ENCODE assay signal across 1 cellular context in the genomic region with DNA sequence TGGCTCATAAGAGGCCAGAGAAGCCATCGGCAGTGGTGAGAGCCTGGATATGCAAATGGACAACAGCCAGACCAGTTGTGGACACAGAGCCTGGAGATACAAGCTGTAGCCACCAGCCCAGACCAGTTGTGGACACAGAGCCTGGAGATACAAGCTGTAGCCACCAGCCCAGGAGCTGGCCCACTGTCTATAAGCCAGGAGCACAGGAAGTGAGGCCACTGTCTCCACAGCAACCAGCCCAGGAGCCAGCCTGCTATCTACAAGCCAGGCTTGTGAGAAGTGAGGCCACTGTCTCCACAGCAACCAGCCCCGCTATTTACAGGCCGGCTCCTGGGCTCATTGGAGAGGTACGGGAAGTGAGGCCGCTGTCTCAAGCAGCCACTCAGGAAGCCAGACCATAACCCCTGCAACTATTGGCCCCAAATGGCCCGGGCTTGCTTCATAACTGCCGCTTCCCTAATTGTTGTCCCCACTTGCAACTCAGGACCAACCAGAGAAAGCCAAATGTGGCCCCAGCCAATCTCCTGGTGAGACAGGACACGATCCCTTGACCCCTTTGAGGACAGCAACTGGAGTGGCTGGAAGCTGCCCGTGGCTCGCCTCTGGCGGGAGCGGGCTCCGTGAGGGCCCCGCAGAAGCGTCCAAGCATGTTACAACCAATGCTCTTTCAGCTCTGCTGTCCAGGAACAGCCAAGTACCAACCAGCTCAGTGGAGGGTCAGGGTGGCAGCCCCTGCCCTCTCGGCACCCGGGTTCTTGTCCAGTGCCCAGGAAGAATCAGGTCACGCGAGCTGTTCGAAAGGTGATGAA.
TF ChIP-seq lines count a peak whose summit lies in the region.

No MANE protein-coding gene starts in this region.

TF ChIP-seq in HepG2, 621 proteins besides CTCF, POLR2A, EP300 and RAD21 (continued from another document and continues in another):
- TF ChIP-seq, protein P1, sequence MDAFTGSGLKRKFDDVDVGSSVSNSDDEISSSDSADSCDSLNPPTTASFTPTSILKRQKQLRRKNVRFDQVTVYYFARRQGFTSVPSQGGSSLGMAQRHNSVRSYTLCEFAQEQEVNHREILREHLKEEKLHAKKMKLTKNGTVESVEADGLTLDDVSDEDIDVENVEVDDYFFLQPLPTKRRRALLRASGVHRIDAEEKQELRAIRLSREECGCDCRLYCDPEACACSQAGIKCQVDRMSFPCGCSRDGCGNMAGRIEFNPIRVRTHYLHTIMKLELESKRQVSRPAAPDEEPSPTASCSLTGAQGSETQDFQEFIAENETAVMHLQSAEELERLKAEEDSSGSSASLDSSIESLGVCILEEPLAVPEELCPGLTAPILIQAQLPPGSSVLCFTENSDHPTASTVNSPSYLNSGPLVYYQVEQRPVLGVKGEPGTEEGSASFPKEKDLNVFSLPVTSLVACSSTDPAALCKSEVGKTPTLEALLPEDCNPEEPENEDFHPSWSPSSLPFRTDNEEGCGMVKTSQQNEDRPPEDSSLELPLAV (CRISPR knock-in tag; conservative IDR thresholded peaks at IDR 0.05; ENCODE audit: low read depth): no peak
- TF ChIP-seq NR2F1 (CRISPR knock-in tag; IDR thresholded peaks at IDR 0.05) (no peak), HNRNPH1 (optimal IDR thresholded peaks at IDR 0.05; ENCODE audit: low read depth, low read length) (no peak), TEAD3 (CRISPR knock-in tag; optimal IDR thresholded peaks at IDR 0.05; ENCODE audit: borderline replicate concordance) (peak; percentile 25), ZNF605 (CRISPR knock-in tag; IDR thresholded peaks at IDR 0.05) (no peak), TOE1 (CRISPR knock-in tag; IDR thresholded peaks at IDR 0.05) (no peak), NFE2L1 (CRISPR knock-in tag; IDR thresholded peaks at IDR 0.05; ENCODE audit: borderline replicate concordance) (no peak), ZNF264 (CRISPR knock-in tag; IDR thresholded peaks at IDR 0.05) (no peak), RXRB (CRISPR knock-in tag; IDR thresholded peaks at IDR 0.05; ENCODE audit: borderline replicate concordance) (peak; percentile 26; the same call in 1 of the 2 replicates), KDM4B (CRISPR knock-in tag; IDR thresholded peaks at IDR 0.05) (no peak), ZSCAN20 (CRISPR knock-in tag; IDR thresholded peaks at IDR 0.05; ENCODE audit: borderline replicate concordance) (0 out of 2 replicates have a peak, but pooled peaks have one; percentile 32), ZMYM3 (CRISPR knock-in tag; IDR thresholded peaks at IDR 0.05) (peak; percentile 36; the same call in 1 of the 2 replicates), NR2F6 (IDR thresholded peaks at IDR 0.05) (0 out of 2 replicates have a peak, but pooled peaks have one; percentile 24), NR2F6 (CRISPR knock-in tag; IDR thresholded peaks at IDR 0.05) (no peak), ZNF343 (CRISPR knock-in tag; IDR thresholded peaks at IDR 0.05) (peak; percentile 56; the same call in 1 of the 2 replicates), HHEX (CRISPR knock-in tag; IDR thresholded peaks at IDR 0.05) (no peak), ZKSCAN5 (CRISPR knock-in tag; IDR thresholded peaks at IDR 0.05) (no peak), MBD4 (IDR thresholded peaks at IDR 0.05; ENCODE audit: borderline replicate concordance, low read length) (no peak), HCFC1 (IDR thresholded peaks at IDR 0.05; ENCODE audit: low read depth, low read length) (no peak), SNAPC2 (CRISPR knock-in tag; IDR thresholded peaks at IDR 0.05) (no peak), SMAD9 (CRISPR knock-in tag; IDR thresholded peaks at IDR 0.05) (no peak), CBX2 (IDR thresholded peaks at IDR 0.05; ENCODE audit: low read depth, low read length) (no peak), CBX2 (CRISPR knock-in tag; IDR thresholded peaks at IDR 0.05; ENCODE audit: low read depth) (no peak), LCORL (IDR thresholded peaks at IDR 0.05) (no peak), LCORL (CRISPR knock-in tag; IDR thresholded peaks at IDR 0.05) (no peak)
- TF ChIP-seq, protein P2, sequence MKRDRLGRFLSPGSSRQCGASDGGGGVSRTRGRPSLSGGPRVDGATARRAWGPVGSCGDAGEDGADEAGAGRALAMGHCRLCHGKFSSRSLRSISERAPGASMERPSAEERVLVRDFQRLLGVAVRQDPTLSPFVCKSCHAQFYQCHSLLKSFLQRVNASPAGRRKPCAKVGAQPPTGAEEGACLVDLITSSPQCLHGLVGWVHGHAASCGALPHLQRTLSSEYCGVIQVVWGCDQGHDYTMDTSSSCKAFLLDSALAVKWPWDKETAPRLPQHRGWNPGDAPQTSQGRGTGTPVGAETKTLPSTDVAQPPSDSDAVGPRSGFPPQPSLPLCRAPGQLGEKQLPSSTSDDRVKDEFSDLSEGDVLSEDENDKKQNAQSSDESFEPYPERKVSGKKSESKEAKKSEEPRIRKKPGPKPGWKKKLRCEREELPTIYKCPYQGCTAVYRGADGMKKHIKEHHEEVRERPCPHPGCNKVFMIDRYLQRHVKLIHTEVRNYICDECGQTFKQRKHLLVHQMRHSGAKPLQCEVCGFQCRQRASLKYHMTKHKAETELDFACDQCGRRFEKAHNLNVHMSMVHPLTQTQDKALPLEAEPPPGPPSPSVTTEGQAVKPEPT (CRISPR knock-in tag; IDR thresholded peaks at IDR 0.05; ENCODE audit: low read depth): no peak
- TF ChIP-seq, protein P3, sequence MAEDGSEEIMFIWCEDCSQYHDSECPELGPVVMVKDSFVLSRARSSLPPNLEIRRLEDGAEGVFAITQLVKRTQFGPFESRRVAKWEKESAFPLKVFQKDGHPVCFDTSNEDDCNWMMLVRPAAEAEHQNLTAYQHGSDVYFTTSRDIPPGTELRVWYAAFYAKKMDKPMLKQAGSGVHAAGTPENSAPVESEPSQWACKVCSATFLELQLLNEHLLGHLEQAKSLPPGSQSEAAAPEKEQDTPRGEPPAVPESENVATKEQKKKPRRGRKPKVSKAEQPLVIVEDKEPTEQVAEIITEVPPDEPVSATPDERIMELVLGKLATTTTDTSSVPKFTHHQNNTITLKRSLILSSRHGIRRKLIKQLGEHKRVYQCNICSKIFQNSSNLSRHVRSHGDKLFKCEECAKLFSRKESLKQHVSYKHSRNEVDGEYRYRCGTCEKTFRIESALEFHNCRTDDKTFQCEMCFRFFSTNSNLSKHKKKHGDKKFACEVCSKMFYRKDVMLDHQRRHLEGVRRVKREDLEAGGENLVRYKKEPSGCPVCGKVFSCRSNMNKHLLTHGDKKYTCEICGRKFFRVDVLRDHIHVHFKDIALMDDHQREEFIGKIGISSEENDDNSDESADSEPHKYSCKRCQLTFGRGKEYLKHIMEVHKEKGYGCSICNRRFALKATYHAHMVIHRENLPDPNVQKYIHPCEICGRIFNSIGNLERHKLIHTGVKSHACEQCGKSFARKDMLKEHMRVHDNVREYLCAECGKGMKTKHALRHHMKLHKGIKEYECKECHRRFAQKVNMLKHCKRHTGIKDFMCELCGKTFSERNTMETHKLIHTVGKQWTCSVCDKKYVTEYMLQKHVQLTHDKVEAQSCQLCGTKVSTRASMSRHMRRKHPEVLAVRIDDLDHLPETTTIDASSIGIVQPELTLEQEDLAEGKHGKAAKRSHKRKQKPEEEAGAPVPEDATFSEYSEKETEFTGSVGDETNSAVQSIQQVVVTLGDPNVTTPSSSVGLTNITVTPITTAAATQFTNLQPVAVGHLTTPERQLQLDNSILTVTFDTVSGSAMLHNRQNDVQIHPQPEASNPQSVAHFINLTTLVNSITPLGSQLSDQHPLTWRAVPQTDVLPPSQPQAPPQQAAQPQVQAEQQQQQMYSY (CRISPR knock-in tag; IDR thresholded peaks at IDR 0.05): no peak
- TF ChIP-seq, protein P4, sequence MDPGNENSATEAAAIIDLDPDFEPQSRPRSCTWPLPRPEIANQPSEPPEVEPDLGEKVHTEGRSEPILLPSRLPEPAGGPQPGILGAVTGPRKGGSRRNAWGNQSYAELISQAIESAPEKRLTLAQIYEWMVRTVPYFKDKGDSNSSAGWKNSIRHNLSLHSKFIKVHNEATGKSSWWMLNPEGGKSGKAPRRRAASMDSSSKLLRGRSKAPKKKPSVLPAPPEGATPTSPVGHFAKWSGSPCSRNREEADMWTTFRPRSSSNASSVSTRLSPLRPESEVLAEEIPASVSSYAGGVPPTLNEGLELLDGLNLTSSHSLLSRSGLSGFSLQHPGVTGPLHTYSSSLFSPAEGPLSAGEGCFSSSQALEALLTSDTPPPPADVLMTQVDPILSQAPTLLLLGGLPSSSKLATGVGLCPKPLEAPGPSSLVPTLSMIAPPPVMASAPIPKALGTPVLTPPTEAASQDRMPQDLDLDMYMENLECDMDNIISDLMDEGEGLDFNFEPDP (CRISPR knock-in tag; conservative IDR thresholded peaks at IDR 0.05): no peak
- TF ChIP-seq, protein P5, sequence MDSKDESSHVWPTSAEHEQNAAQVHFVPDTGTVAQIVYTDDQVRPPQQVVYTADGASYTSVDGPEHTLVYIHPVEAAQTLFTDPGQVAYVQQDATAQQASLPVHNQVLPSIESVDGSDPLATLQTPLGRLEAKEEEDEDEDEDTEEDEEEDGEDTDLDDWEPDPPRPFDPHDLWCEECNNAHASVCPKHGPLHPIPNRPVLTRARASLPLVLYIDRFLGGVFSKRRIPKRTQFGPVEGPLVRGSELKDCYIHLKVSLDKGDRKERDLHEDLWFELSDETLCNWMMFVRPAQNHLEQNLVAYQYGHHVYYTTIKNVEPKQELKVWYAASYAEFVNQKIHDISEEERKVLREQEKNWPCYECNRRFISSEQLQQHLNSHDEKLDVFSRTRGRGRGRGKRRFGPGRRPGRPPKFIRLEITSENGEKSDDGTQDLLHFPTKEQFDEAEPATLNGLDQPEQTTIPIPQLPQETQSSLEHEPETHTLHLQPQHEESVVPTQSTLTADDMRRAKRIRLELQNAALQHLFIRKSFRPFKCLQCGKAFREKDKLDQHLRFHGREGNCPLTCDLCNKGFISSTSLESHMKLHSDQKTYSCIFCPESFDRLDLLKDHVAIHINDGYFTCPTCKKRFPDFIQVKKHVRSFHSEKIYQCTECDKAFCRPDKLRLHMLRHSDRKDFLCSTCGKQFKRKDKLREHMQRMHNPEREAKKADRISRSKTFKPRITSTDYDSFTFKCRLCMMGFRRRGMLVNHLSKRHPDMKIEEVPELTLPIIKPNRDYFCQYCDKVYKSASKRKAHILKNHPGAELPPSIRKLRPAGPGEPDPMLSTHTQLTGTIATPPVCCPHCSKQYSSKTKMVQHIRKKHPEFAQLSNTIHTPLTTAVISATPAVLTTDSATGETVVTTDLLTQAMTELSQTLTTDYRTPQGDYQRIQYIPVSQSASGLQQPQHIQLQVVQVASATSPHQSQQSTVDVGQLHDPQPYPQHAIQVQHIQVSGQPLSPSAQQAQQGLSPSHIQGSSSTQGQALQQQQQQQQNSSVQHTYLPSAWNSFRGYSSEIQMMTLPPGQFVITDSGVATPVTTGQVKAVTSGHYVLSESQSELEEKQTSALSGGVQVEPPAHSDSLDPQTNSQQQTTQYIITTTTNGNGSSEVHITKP (CRISPR knock-in tag; IDR thresholded peaks at IDR 0.05; ENCODE audit: low read depth): no peak
- TF ChIP-seq, protein P6, sequence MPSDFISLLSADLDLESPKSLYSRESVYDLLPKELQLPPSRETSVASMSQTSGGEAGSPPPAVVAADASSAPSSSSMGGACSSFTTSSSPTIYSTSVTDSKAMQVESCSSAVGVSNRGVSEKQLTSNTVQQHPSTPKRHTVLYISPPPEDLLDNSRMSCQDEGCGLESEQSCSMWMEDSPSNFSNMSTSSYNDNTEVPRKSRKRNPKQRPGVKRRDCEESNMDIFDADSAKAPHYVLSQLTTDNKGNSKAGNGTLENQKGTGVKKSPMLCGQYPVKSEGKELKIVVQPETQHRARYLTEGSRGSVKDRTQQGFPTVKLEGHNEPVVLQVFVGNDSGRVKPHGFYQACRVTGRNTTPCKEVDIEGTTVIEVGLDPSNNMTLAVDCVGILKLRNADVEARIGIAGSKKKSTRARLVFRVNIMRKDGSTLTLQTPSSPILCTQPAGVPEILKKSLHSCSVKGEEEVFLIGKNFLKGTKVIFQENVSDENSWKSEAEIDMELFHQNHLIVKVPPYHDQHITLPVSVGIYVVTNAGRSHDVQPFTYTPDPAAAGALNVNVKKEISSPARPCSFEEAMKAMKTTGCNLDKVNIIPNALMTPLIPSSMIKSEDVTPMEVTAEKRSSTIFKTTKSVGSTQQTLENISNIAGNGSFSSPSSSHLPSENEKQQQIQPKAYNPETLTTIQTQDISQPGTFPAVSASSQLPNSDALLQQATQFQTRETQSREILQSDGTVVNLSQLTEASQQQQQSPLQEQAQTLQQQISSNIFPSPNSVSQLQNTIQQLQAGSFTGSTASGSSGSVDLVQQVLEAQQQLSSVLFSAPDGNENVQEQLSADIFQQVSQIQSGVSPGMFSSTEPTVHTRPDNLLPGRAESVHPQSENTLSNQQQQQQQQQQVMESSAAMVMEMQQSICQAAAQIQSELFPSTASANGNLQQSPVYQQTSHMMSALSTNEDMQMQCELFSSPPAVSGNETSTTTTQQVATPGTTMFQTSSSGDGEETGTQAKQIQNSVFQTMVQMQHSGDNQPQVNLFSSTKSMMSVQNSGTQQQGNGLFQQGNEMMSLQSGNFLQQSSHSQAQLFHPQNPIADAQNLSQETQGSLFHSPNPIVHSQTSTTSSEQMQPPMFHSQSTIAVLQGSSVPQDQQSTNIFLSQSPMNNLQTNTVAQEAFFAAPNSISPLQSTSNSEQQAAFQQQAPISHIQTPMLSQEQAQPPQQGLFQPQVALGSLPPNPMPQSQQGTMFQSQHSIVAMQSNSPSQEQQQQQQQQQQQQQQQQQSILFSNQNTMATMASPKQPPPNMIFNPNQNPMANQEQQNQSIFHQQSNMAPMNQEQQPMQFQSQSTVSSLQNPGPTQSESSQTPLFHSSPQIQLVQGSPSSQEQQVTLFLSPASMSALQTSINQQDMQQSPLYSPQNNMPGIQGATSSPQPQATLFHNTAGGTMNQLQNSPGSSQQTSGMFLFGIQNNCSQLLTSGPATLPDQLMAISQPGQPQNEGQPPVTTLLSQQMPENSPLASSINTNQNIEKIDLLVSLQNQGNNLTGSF (CRISPR knock-in tag; IDR thresholded peaks at IDR 0.05): no peak
